ENCODE assay signal across 28 cellular contexts in the genomic region with DNA sequence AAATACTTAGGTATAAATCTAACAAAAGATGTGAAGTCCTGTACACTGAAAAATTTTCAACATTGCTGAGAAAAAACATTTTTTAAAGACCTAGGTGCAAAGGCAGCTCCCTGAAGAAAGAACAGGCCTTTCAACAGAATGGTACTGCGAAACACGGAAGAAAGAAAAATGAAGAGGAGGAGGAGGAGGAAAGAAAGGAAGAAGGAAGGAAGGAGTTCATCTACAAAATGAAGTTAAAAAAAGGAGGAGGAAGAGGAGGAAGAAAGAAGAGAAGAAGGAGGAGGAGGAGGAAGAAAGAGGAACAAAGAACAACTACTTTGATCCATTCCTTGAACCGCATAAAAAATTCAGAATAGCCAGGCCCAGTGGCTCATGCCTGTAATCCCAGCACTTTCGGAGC. TPM values are rescaled to one million over a fixed set of nuclear protein-coding genes. Genes with fewer than 3 reads are reported as not detected.
DNase-seq lines count a peak whose midpoint lies in the region; ATAC-seq, FAIRE-seq and TF ChIP-seq lines count a peak whose summit lies in the region.
"Had no signal": no experiment of that assay in that cellular context is flagged by ENCODE, and none has a peak within 500 bp of the region (broad histone marks: within the 10 kb centered on the region; RNA-seq: fewer than 3 reads in every experiment).

No MANE protein-coding gene starts in this region.

- in situ Hi-C loops in K562 (cut with MboI): no loop called here

- no peaks in the 10 kb centered on the region for H3K9me3 ChIP-seq in HEK293 (ENCODE audit: control insufficient read depth, insufficient read depth, low read depth, low read length)
- no peaks in the 10 kb centered on the region for H3K9me3 ChIP-seq in K562 (replicated peaks; ENCODE audit: control insufficient read depth, insufficient read depth, low read depth, low read length)
- H3K9me3 ChIP-seq: A549, BE2C, SJCRH30 had no signal

- no peak overlapping the region for H3K4me3 ChIP-seq in HEK293 (ENCODE audit: low read depth, low read length)
- H3K4me3 ChIP-seq in K562: no peak overlapping the region
- H3K4me3 ChIP-seq: A549, SJCRH30 had no signal

- no peak overlapping the region for H3K4me3 Mint-ChIP-seq in activated naive CD4-positive, alpha-beta T cell treated with anti-CD3 and anti-CD28 coated beads, Interleukin-2, amount 10 ng/mL, durations not matched to agents 7 days and 5 days
- no peak overlapping the region for H3K4me3 Mint-ChIP-seq in progenitor cell of endocrine pancreas (ENCODE audit: low read depth)
- H3K4me3 Mint-ChIP-seq in endothelial cell (ENCODE audit: unreplicated experiment): no peak overlapping the region
- H3K4me3 Mint-ChIP-seq: CD8-positive, alpha-beta memory T cell had no signal

- CTCF ChIA-PET in activated naive CD4-positive, alpha-beta T cell treated with anti-CD3 and anti-CD28 coated beads, Interleukin-2, amount 10 ng/mL, durations not matched to agents 7 days and 5 days (lab: Charles Lee): no interaction called here
- CTCF ChIA-PET in HEK293 (lab: Yijun Ruan, JAX): interaction anchor here (0.7 kb wide), 2 partner anchors 13 to 49 kb away, joined by 3 to 4 read pairs; no protein-coding TSS in a partner anchor
- CTCF ChIA-PET in K562 (lab: Yijun Ruan, JAX; ENCODE audit: low intra/inter-chr PET ratio): interaction anchor here (0.6 kb wide), 1 partner anchor 734 kb away, joined by 3 read pairs; no protein-coding TSS in a partner anchor

- no peaks in the 10 kb centered on the region for H3K27me3 Mint-ChIP-seq in activated naive CD4-positive, alpha-beta T cell treated with anti-CD3 and anti-CD28 coated beads, Interleukin-2, amount 10 ng/mL, durations not matched to agents 7 days and 5 days
- no peaks in the 10 kb centered on the region for H3K27me3 Mint-ChIP-seq in progenitor cell of endocrine pancreas
- H3K27me3 Mint-ChIP-seq in endothelial cell (ENCODE audit: unreplicated experiment): no peaks in the 10 kb centered on the region
- H3K27me3 Mint-ChIP-seq: CD8-positive, alpha-beta memory T cell had no signal

- H3K9me3 Mint-ChIP-seq in activated naive CD4-positive, alpha-beta T cell treated with anti-CD3 and anti-CD28 coated beads, Interleukin-2, amount 10 ng/mL, durations not matched to agents 7 days and 5 days: no peaks in the 10 kb centered on the region
- no peaks in the 10 kb centered on the region for H3K9me3 Mint-ChIP-seq in activated naive CD4-positive, alpha-beta T cell treated with anti-CD3 and anti-CD28 coated beads, Interleukin-2, amount 50 U/mL, for 72 hours
- H3K9me3 Mint-ChIP-seq in progenitor cell of endocrine pancreas (ENCODE audit: low read depth) (no peaks in the 10 kb centered on the region), endothelial cell (ENCODE audit: unreplicated experiment) (no peaks in the 10 kb centered on the region)
- H3K9me3 Mint-ChIP-seq: CD8-positive, alpha-beta memory T cell had no signal

- no peak overlapping the region for H3K9ac ChIP-seq in K562 (ENCODE audit: insufficient read depth in 1 of 2, low read depth in 2 of 2, low read length in 2 of 2)

- no peak overlapping the region for H3K4me2 ChIP-seq in K562 (ENCODE audit: insufficient read depth, low read length)
- H3K4me2 ChIP-seq: A549 had no signal

- H3K27me3 ChIP-seq in K562 (ENCODE audit: control insufficient read depth in 2 of 2, insufficient read depth in 2 of 2, low read length in 2 of 2): no peaks in the 10 kb centered on the region
- H3K27me3 ChIP-seq: BE2C, SJCRH30 had no signal

- DNase-seq in activated naive CD4-positive, alpha-beta T cell treated with anti-CD3 and anti-CD28 coated beads, Interleukin-2, amount 10 ng/mL, durations not matched to agents 7 days and 5 days: no peak
- DNase-seq in activated naive CD4-positive, alpha-beta T cell treated with anti-CD3 and anti-CD28 coated beads, Interleukin-2, amount 50 U/mL, for 72 hours (ENCODE audit: low spot score in 2 of 2): no peak
- DNase-seq in K562 (ENCODE audit: extremely low read depth in 1 of 4, low spot score in 3 of 4) (no peak), progenitor cell of endocrine pancreas (ENCODE audit: low spot score, unreplicated experiment) (no peak), endothelial cell (ENCODE audit: low spot score) (no peak)
- DNase-seq: BE2C; Calu3; CD8-positive, alpha-beta memory T cell; DMS153; KBM-7; MM.1S; NCI-H1105; NCI-H146; NCI-H2029; NCI-H2227 treated with DMSO at 0.1 percent for 48 hours; NCI-H510A; OCI-M1; SJCRH30 had no signal

- no peak overlapping the region for H2AFZ ChIP-seq in K562 (ENCODE audit: low read depth, low read length)

- H3K4me1 Mint-ChIP-seq in activated naive CD4-positive, alpha-beta T cell treated with anti-CD3 and anti-CD28 coated beads, Interleukin-2, amount 10 ng/mL, durations not matched to agents 7 days and 5 days: peaks cover 2% of the 10 kb centered on the region
- peaks cover 1% of the 10 kb centered on the region for H3K4me1 Mint-ChIP-seq in progenitor cell of endocrine pancreas (ENCODE audit: low read depth)
- H3K4me1 Mint-ChIP-seq in endothelial cell (ENCODE audit: unreplicated experiment): peaks cover 3% of the 10 kb centered on the region

- 89% methylated on average over 4 of the region's 4 CpGs for WGBS in K562 (ENCODE audit: insufficient coverage, low coverage, missing lambda C conversion rate)

- no peak for FAIRE-seq in K562 (lab: Jason Lieb, UNC)
- FAIRE-seq: A549, GM12891, H1, HepG2, RCC 7860 had no signal

- H3K36me3 ChIP-seq in HEK293 (ENCODE audit: control insufficient read depth in 2 of 2, insufficient read depth in 1 of 2, low read length in 2 of 2) (peaks cover 0 to 21% of the 10 kb centered on the region in 2 experiments; a peak in 2 of 3 replicates), K562 (ENCODE audit: control insufficient read depth, insufficient read depth, low read length) (peaks cover 29% of the 10 kb centered on the region; the same call in 2 of the 3 replicates)
- H3K36me3 ChIP-seq: BE2C had no signal

- no peak for TF ChIP-seq EP300 in K562 (IDR thresholded peaks at IDR 0.05; ENCODE audit: low read length)

- ATAC-seq in activated naive CD4-positive, alpha-beta T cell treated with anti-CD3 and anti-CD28 coated beads, Interleukin-2, amount 50 U/mL, for 72 hours: no peak
- ATAC-seq in K562 (no peak), HG03442 (IDR thresholded peaks at IDR 0.05; ENCODE audit: unreplicated experiment) (no peak), GM21367 (IDR thresholded peaks at IDR 0.05; ENCODE audit: unreplicated experiment) (no peak)
- ATAC-seq: A549, HepG2 had no signal

- H4K20me1 ChIP-seq in K562 (replicated peaks; ENCODE audit: control insufficient read depth, insufficient read depth, low read length): peaks cover 4% of the 10 kb centered on the region; the same call in 1 of the 2 replicates

- peaks cover 12% of the 10 kb centered on the region for H3K9me1 ChIP-seq in K562 (ENCODE audit: control insufficient read depth, insufficient read depth, low read length)

- H3K4me1 ChIP-seq in HEK293 (ENCODE audit: control insufficient read depth, insufficient read depth, low read length) (no peaks in the 10 kb centered on the region), K562 (replicated peaks in 1 of 2; ENCODE audit: control insufficient read depth in 2 of 2, insufficient read depth in 2 of 2, low read length in 2 of 2) (peaks cover 0 to 3% of the 10 kb centered on the region in 2 experiments; a peak in 1 of 5 replicates)
- H3K4me1 ChIP-seq: A549, BE2C had no signal

- TF ChIP-seq CTCF in HEK293 (tag by site-specific recombination; IDR thresholded peaks at IDR 0.05) (no peak), K562 (IDR thresholded peaks at IDR 0.05 in 2 of 3, conservative IDR thresholded peaks at IDR 0.05 in 1 of 3; ENCODE audit: insufficient read depth in 2 of 3, low read depth in 1 of 3, low read length in 3 of 3) (no peak), progenitor cell of endocrine pancreas (IDR thresholded peaks at IDR 0.05; ENCODE audit: unreplicated experiment) (no peak), endothelial cell (IDR thresholded peaks at IDR 0.05; ENCODE audit: unreplicated experiment) (no peak)

- intact Hi-C loops in K562 (cut with micrococcal nuclease): no loop called here

- H3K79me2 ChIP-seq in K562 (ENCODE audit: control insufficient read depth, insufficient read depth, low read length): peaks cover 14% of the 10 kb centered on the region; the same call in 2 of the 3 replicates

- POLR2A ChIA-PET in HEK293 (lab: Yijun Ruan, JAX) (no interaction called here), K562 (lab: Yijun Ruan, JAX) (interaction anchor here (0.6 to 4.3 kb wide), 3 partner anchors 11 to 23 kb away, joined by 4 to 18 read pairs (median 7); no protein-coding TSS in a partner anchor)

- 0 out of 2 replicates have a peak, but pooled peaks have one; percentile 21 for TF ChIP-seq POLR2A in K562 (conservative IDR thresholded peaks at IDR 0.05)

- BruUV-seq in K562 (replicated peaks; lab: Mats Ljungman, UMichigan): no TSS peak

- TF ChIP-seq RAD21 in K562 (CRISPR knock-in tag; conservative IDR thresholded peaks at IDR 0.05 in 1 of 2, IDR thresholded peaks at IDR 0.05 in 1 of 2): no peak

- peaks cover 8% of the 10 kb centered on the region for H3K36me3 Mint-ChIP-seq in activated naive CD4-positive, alpha-beta T cell treated with anti-CD3 and anti-CD28 coated beads, Interleukin-2, amount 10 ng/mL, durations not matched to agents 7 days and 5 days
- H3K36me3 Mint-ChIP-seq in activated naive CD4-positive, alpha-beta T cell treated with anti-CD3 and anti-CD28 coated beads, Interleukin-2, amount 50 U/mL, for 72 hours: peaks cover 0 to 7% of the 10 kb centered on the region in 2 donors
- H3K36me3 Mint-ChIP-seq in progenitor cell of endocrine pancreas (ENCODE audit: insufficient read depth) (peaks cover 10% of the 10 kb centered on the region), endothelial cell (ENCODE audit: low read depth, unreplicated experiment) (peaks cover 4% of the 10 kb centered on the region)

- peak overlapping the region; percentile 70 for H3K27ac Mint-ChIP-seq in activated naive CD4-positive, alpha-beta T cell treated with anti-CD3 and anti-CD28 coated beads, Interleukin-2, amount 10 ng/mL, durations not matched to agents 7 days and 5 days
- peak overlapping the region in 1 of 2 donors; percentile 4 for H3K27ac Mint-ChIP-seq in activated naive CD4-positive, alpha-beta T cell treated with anti-CD3 and anti-CD28 coated beads, Interleukin-2, amount 50 U/mL, for 72 hours
- H3K27ac Mint-ChIP-seq in progenitor cell of endocrine pancreas: peak overlapping the region; percentile 87
- H3K27ac Mint-ChIP-seq in endothelial cell (ENCODE audit: unreplicated experiment): no peak overlapping the region

- no peak overlapping the region for H3K27ac ChIP-seq in HEK293 (ENCODE audit: extremely low read depth, low read depth, low read length)
- H3K27ac ChIP-seq in K562 (ENCODE audit: extremely low read depth, low read depth, low read length): no peak overlapping the region
- H3K27ac ChIP-seq: A549, SJCRH30 had no signal

RNA-seq across cellular contexts. Expression of a gene that starts 29.5 kb away (rescaled TPM):
- total RNA-seq in activated naive CD4-positive, alpha-beta T cell treated with anti-CD3 and anti-CD28 coated beads, Interleukin-2, amount 50 U/mL, for 72 hours: 10 to 100 TPM in 1 of 2 donors, 1 to 10 TPM in 1; 9.5 to 23.6 TPM
- total RNA-seq in K562 (2011; cell fraction: chromatin; rRNA removed; ENCODE audit: low replicate concordance): 104 and 237 TPM in 2 replicates
- 233 and 250 TPM in 2 replicates for total RNA-seq in K562 (2011; cell fraction: nucleolus; rRNA removed)
- total RNA-seq in K562 (2011; cell fraction: nucleoplasm; rRNA removed): 163 and 192 TPM in 2 replicates
- 62.9 and 79.7 TPM in 2 replicates for total RNA-seq in K562 (2014; rRNA removed)
- total RNA-seq in K562 (2014; rRNA removed; fragmentation: Illumina TruSeq; extraction: Trizol): 25.0 and 31.7 TPM in 2 replicates
- total RNA-seq in K562 (2015; rRNA removed; fragmentation: Illumina TruSeq; extraction: Trizol): 52.2 and 56.7 TPM in 2 replicates
- 101 and 103 TPM in 2 replicates for total RNA-seq in K562 (2021)
- 45.6 and 65.3 TPM in 2 replicates for polyA plus RNA-seq in K562 (2011; rRNA removed)
- 87.9 and 92.8 TPM in 2 replicates for polyA plus RNA-seq in K562 (2011; cell fraction: cytosol; rRNA removed)
- polyA plus RNA-seq in K562 (2011; cell fraction: nucleus; rRNA removed): 96.5 and 99.6 TPM in 2 replicates
- polyA plus RNA-seq in K562 (2012): 68.2 and 87.4 TPM in 2 replicates
- polyA plus RNA-seq in K562 (2014; fragmentation: Illumina TruSeq; extraction: Trizol): 56.7 and 59.7 TPM in 2 replicates
- under 1 TPM; 0.69 to 0.70 TPM for polyA plus RNA-seq in K562 (2014; fragmentation: Nextera tagmentation; extraction: Ambion mirVana)
- polyA plus RNA-seq in K562 (2014; rRNA removed): 54.1 and 56.4 TPM in 2 replicates
- 59.4 and 60.5 TPM in 2 replicates for polyA minus RNA-seq in K562 (2011; rRNA and poly(A)+ RNA removed)
- polyA minus RNA-seq in K562 (2011; cell fraction: cytosol; rRNA and poly(A)+ RNA removed): 76.8 and 101 TPM in 2 replicates
- 59.6 and 106 TPM in 2 replicates for polyA minus RNA-seq in K562 (2011; cell fraction: nucleus; rRNA and poly(A)+ RNA removed)
- 87.1 and 89.1 TPM in 2 replicates for total RNA-seq in progenitor cell of endocrine pancreas
- total RNA-seq in endothelial cell (ENCODE audit: unreplicated experiment): 46.7 TPM

RNA-seq across cellular contexts. Expression of a gene that starts 38.4 kb away (rescaled TPM):
- total RNA-seq in activated naive CD4-positive, alpha-beta T cell treated with anti-CD3 and anti-CD28 coated beads, Interleukin-2, amount 50 U/mL, for 72 hours: not detected
- total RNA-seq in K562 (2011; cell fraction: chromatin; rRNA removed; ENCODE audit: low replicate concordance): 0.21 TPM in 1 of 2 replicates, not detected in the other
- total RNA-seq in K562 (2011; cell fraction: nucleolus; rRNA removed): not detected in 2 replicates
- 0.22 TPM in 1 of 2 replicates, not detected in the other for total RNA-seq in K562 (2011; cell fraction: nucleoplasm; rRNA removed)
- total RNA-seq in K562 (2014; rRNA removed) (not detected in 2 replicates), K562 (2014; rRNA removed; fragmentation: Illumina TruSeq; extraction: Trizol) (not detected in 2 replicates), K562 (2015; rRNA removed; fragmentation: Illumina TruSeq; extraction: Trizol) (not detected in 2 replicates), K562 (2021) (not detected in 2 replicates), progenitor cell of endocrine pancreas (not detected in 2 replicates), endothelial cell (ENCODE audit: unreplicated experiment) (not detected)
- polyA plus RNA-seq in K562 (2011; rRNA removed) (not detected in 2 replicates), K562 (2014; fragmentation: Illumina TruSeq; extraction: Trizol) (not detected in 2 replicates), K562 (2014; fragmentation: Nextera tagmentation; extraction: Ambion mirVana) (not detected), K562 (2014; rRNA removed) (0.04 TPM in 1 of 2 replicates, not detected in the other)
- 0.04 TPM in 1 of 2 replicates, not detected in the other for polyA plus RNA-seq in K562 (2011; cell fraction: cytosol; rRNA removed)
- polyA plus RNA-seq in K562 (2011; cell fraction: nucleus; rRNA removed): 0.10 TPM in 1 of 2 replicates, not detected in the other
- not detected in 2 replicates for polyA plus RNA-seq in K562 (2012)
- not detected in 2 replicates for polyA minus RNA-seq in K562 (2011; rRNA and poly(A)+ RNA removed)
- not detected in 2 replicates for polyA minus RNA-seq in K562 (2011; cell fraction: cytosol; rRNA and poly(A)+ RNA removed)
- not detected in 2 replicates for polyA minus RNA-seq in K562 (2011; cell fraction: nucleus; rRNA and poly(A)+ RNA removed)
- total RNA-seq: Calu3; CD8-positive, alpha-beta memory T cell; G401; H1; HepG2; HT-29; SJCRH30 had no signal
- polyA plus RNA-seq: A549; CD8-positive, alpha-beta memory T cell; H1; HepG2 had no signal

RNA-seq across cellular contexts. Expression of a gene that starts 51.7 kb away (rescaled TPM):
- total RNA-seq in activated naive CD4-positive, alpha-beta T cell treated with anti-CD3 and anti-CD28 coated beads, Interleukin-2, amount 50 U/mL, for 72 hours: 10 to 100 TPM; 16.5 to 21.5 TPM
- total RNA-seq in K562 (2011; cell fraction: chromatin; rRNA removed; ENCODE audit: low replicate concordance): 22.9 and 43.9 TPM in 2 replicates
- total RNA-seq in K562 (2011; cell fraction: nucleolus; rRNA removed): 30.7 and 33.7 TPM in 2 replicates
- total RNA-seq in K562 (2011; cell fraction: nucleoplasm; rRNA removed): 20.2 and 27.2 TPM in 2 replicates
- total RNA-seq in K562 (2014; rRNA removed): 42.5 and 47.4 TPM in 2 replicates
- 9.4 and 10.7 TPM in 2 replicates for total RNA-seq in K562 (2014; rRNA removed; fragmentation: Illumina TruSeq; extraction: Trizol)
- 28.3 and 30.9 TPM in 2 replicates for total RNA-seq in K562 (2015; rRNA removed; fragmentation: Illumina TruSeq; extraction: Trizol)
- 51.3 and 52.8 TPM in 2 replicates for total RNA-seq in K562 (2021)
- 26.8 and 44.0 TPM in 2 replicates for polyA plus RNA-seq in K562 (2011; rRNA removed)
- polyA plus RNA-seq in K562 (2011; cell fraction: cytosol; rRNA removed): 44.3 and 59.3 TPM in 2 replicates
- 50.0 and 63.7 TPM in 2 replicates for polyA plus RNA-seq in K562 (2011; cell fraction: nucleus; rRNA removed)
- polyA plus RNA-seq in K562 (2012): 34.4 and 35.2 TPM in 2 replicates
- 23.6 and 41.0 TPM in 2 replicates for polyA plus RNA-seq in K562 (2014; fragmentation: Illumina TruSeq; extraction: Trizol)
- polyA plus RNA-seq in K562 (2014; fragmentation: Nextera tagmentation; extraction: Ambion mirVana): 1 to 10 TPM in 1 of 2 experiments, under 1 TPM in 1; 0.70 to 1.9 TPM
- 47.1 and 58.1 TPM in 2 replicates for polyA plus RNA-seq in K562 (2014; rRNA removed)
- 11.3 and 13.6 TPM in 2 replicates for polyA minus RNA-seq in K562 (2011; rRNA and poly(A)+ RNA removed)
- polyA minus RNA-seq in K562 (2011; cell fraction: cytosol; rRNA and poly(A)+ RNA removed): 16.3 and 30.8 TPM in 2 replicates
- 11.7 and 24.3 TPM in 2 replicates for polyA minus RNA-seq in K562 (2011; cell fraction: nucleus; rRNA and poly(A)+ RNA removed)
- 18.7 and 20.4 TPM in 2 replicates for total RNA-seq in progenitor cell of endocrine pancreas
- 19.1 TPM for total RNA-seq in endothelial cell (ENCODE audit: unreplicated experiment)

RNA-seq across cellular contexts. Expression of a gene that starts 57.4 kb away (rescaled TPM):
- total RNA-seq in activated naive CD4-positive, alpha-beta T cell treated with anti-CD3 and anti-CD28 coated beads, Interleukin-2, amount 50 U/mL, for 72 hours: not detected
- total RNA-seq in K562 (2011; cell fraction: chromatin; rRNA removed; ENCODE audit: low replicate concordance): not detected in 2 replicates
- not detected in 2 replicates for total RNA-seq in K562 (2011; cell fraction: nucleolus; rRNA removed)
- not detected in 2 replicates for total RNA-seq in K562 (2011; cell fraction: nucleoplasm; rRNA removed)
- total RNA-seq in K562 (2014; rRNA removed) (not detected in 2 replicates), K562 (2014; rRNA removed; fragmentation: Illumina TruSeq; extraction: Trizol) (not detected in 2 replicates), K562 (2015; rRNA removed; fragmentation: Illumina TruSeq; extraction: Trizol) (not detected in 2 replicates), K562 (2021) (not detected in 2 replicates), progenitor cell of endocrine pancreas (not detected in 2 replicates), endothelial cell (ENCODE audit: unreplicated experiment) (not detected)
- polyA plus RNA-seq in K562 (2011; rRNA removed) (not detected in 2 replicates), K562 (2014; fragmentation: Illumina TruSeq; extraction: Trizol) (not detected in 2 replicates), K562 (2014; fragmentation: Nextera tagmentation; extraction: Ambion mirVana) (not detected), K562 (2014; rRNA removed) (not detected in 2 replicates)
- polyA plus RNA-seq in K562 (2011; cell fraction: cytosol; rRNA removed): not detected in 2 replicates
- polyA plus RNA-seq in K562 (2011; cell fraction: nucleus; rRNA removed): not detected in 2 replicates
- not detected in 2 replicates for polyA plus RNA-seq in K562 (2012)
- polyA minus RNA-seq in K562 (2011; rRNA and poly(A)+ RNA removed): not detected in 2 replicates
- not detected in 2 replicates for polyA minus RNA-seq in K562 (2011; cell fraction: cytosol; rRNA and poly(A)+ RNA removed)
- not detected in 2 replicates for polyA minus RNA-seq in K562 (2011; cell fraction: nucleus; rRNA and poly(A)+ RNA removed)
- total RNA-seq: Calu3; CD8-positive, alpha-beta memory T cell; HepG2; HT-29; SJCRH30 had no signal
- polyA plus RNA-seq: A549; CD8-positive, alpha-beta memory T cell; HepG2 had no signal
